ENCODE assay signal across 1 cellular context in genomic region chr15:64580696-64581407, GRCh38.
TF ChIP-seq lines count a peak whose summit lies in the region.

No MANE protein-coding gene starts in this region.

TF ChIP-seq in H1, 55 proteins besides CTCF, POLR2A, EP300 and RAD21 (continued from another document):
- TF ChIP-seq E2F6 (IDR thresholded peaks at IDR 0.05): no peak
- no peak for TF ChIP-seq RNF2 (IDR thresholded peaks at IDR 0.05; ENCODE audit: borderline replicate concordance, low read depth, low read length, missing control alignments, poor library complexity, severe bottlenecking)
- TF ChIP-seq ZNF274 (IDR thresholded peaks at IDR 0.05; ENCODE audit: borderline replicate concordance, extremely low read depth, low read length): no peak
- TF ChIP-seq YY1 (IDR thresholded peaks at IDR 0.05; ENCODE audit: low read depth, low read length): no peak
- TF ChIP-seq JUND (IDR thresholded peaks at IDR 0.05; ENCODE audit: low read length): no peak
- no peak for TF ChIP-seq BACH1 (IDR thresholded peaks at IDR 0.05; ENCODE audit: low read length)
- TF ChIP-seq SP2 (IDR thresholded peaks at IDR 0.05; ENCODE audit: low read length): no peak
- no peak for TF ChIP-seq RBBP5 (IDR thresholded peaks at IDR 0.05; ENCODE audit: borderline replicate concordance, low read depth, low read length)
- TF ChIP-seq CHD2 (IDR thresholded peaks at IDR 0.05; ENCODE audit: low read length): no peak
- no peak for TF ChIP-seq SUZ12 (IDR thresholded peaks at IDR 0.05; ENCODE audit: low read length)
